In the genomic region with DNA sequence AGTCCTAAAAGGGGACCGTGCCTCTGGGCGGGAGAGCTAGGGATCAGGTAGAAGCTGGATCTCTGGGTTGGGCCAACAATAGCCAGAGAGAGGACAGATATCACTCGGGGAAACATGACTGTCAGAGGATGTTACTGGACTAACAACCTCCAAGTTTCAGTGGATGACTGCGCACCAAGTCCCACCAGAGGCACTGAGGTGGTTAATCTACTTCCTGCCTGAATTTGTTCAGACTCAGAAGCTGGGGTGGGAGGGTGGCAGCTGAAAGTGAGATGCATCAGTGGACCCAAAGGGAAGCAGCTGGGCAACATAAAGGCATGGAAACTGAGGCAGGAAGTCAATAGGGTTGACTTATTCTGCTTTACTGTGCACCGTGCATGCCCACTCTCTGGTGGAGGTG, we compare ENCODE assay signal across 11 cellular contexts.
DNase-seq lines count a peak whose midpoint lies in the region; ATAC-seq and TF ChIP-seq lines count a peak whose summit lies in the region.
"Had no signal": no experiment of that assay in that cellular context is flagged by ENCODE, and none has a peak within 500 bp of the region (broad histone marks: within the 10 kb centered on the region; RNA-seq: fewer than 3 reads in every experiment).

No MANE protein-coding gene starts in this region.

- no TSS peak for BruUV-seq in OCI-LY7 (replicated peaks; lab: Mats Ljungman, UMichigan)

- intact Hi-C loops in OCI-LY7 (cut with micrococcal nuclease; ENCODE audit: unreplicated experiment) = no loop called here
- intact Hi-C loops in heart right ventricle (cut with DNase I) = no loop called here

- H3K4me3 ChIP-seq in OCI-LY7 (ENCODE audit: low read depth, low read length, poor library complexity, severe bottlenecking) (no peak overlapping the region), heart right ventricle (no peak overlapping the region)

- ATAC-seq in activated T-cell treated with anti-CD3 and anti-CD28 coated beads, Interleukin-2, amount 50 U/mL, for 4 hours = peak; percentile 44 to 54
- peak; percentile 59 for ATAC-seq in HG02763 (IDR thresholded peaks at IDR 0.05; ENCODE audit: unreplicated experiment)
- peak; percentile 81 for ATAC-seq in stimulated activated effector memory CD8-positive, alpha-beta T cell treated with anti-CD3 and anti-CD28 coated beads, Interleukin-12 subunit alpha, Interleukin-12 subunit beta, amount 100 ng/mL, for 72 hours
- no peak for ATAC-seq in heart right ventricle

- H3K27ac Mint-ChIP-seq in stimulated activated effector memory CD8-positive, alpha-beta T cell treated with anti-CD3 and anti-CD28 coated beads, Interleukin-12 subunit alpha, Interleukin-12 subunit beta, amount 100 ng/mL, for 72 hours = no peak overlapping the region

- H3K4me1 Mint-ChIP-seq in activated T-cell treated with anti-CD3 and anti-CD28 coated beads, Interleukin-2, amount 50 U/mL, for 4 hours (ENCODE audit: low read depth) = peaks cover 35% of the 10 kb centered on the region
- peaks cover 27% of the 10 kb centered on the region for H3K4me1 Mint-ChIP-seq in stimulated activated effector memory CD8-positive, alpha-beta T cell treated with anti-CD3 and anti-CD28 coated beads, Interleukin-12 subunit alpha, Interleukin-12 subunit beta, amount 100 ng/mL, for 72 hours

- no peaks in the 10 kb centered on the region for H3K36me3 ChIP-seq in OCI-LY7 (ENCODE audit: insufficient read depth, low read length)
- H3K36me3 ChIP-seq in heart right ventricle = no peaks in the 10 kb centered on the region

- no peaks in the 10 kb centered on the region for H4K20me1 ChIP-seq in OCI-LY7 (ENCODE audit: insufficient read depth, low read length)

- H3K27ac ChIP-seq in OCI-LY7 (ENCODE audit: low read depth, low read length, poor library complexity, severe bottlenecking) (no peak overlapping the region), heart right ventricle (peak overlapping the region in 1 of 10 donors; percentile 27)

- no peaks in the 10 kb centered on the region for H3K27me3 Mint-ChIP-seq in activated T-cell treated with anti-CD3 and anti-CD28 coated beads, Interleukin-2, amount 50 U/mL, for 4 hours (ENCODE audit: low read depth)

- H3K9me3 ChIP-seq in OCI-LY7 (ENCODE audit: low read length) (no peaks in the 10 kb centered on the region), heart right ventricle (no peaks in the 10 kb centered on the region)

- H3K36me3 Mint-ChIP-seq in activated T-cell treated with anti-CD3 and anti-CD28 coated beads, Interleukin-2, amount 50 U/mL, for 4 hours (ENCODE audit: insufficient read depth) = no peaks in the 10 kb centered on the region
- H3K36me3 Mint-ChIP-seq in stimulated activated effector memory CD8-positive, alpha-beta T cell treated with anti-CD3 and anti-CD28 coated beads, Interleukin-12 subunit alpha, Interleukin-12 subunit beta, amount 100 ng/mL, for 72 hours = no peaks in the 10 kb centered on the region

- CTCF ChIA-PET in OCI-LY7 (lab: Charles Lee; ENCODE audit: unreplicated experiment) = no interaction called here

- H3K79me2 ChIP-seq in OCI-LY7 (ENCODE audit: insufficient read depth, low read depth, low read length) = no peaks in the 10 kb centered on the region

- DNase-seq in activated T-cell treated with anti-CD3 and anti-CD28 coated beads, Interleukin-2, amount 50 U/mL, for 4 hours = no peak
- DNase-seq in activated T-cell treated with anti-CD3 and anti-CD28 coated beads, Interleukin-2, amount 50 U/mL, for 1 hour = no peak
- DNase-seq in OCI-LY7 (ENCODE audit: low spot score) = peak; percentile 33
- no peak for DNase-seq in stimulated activated effector memory CD8-positive, alpha-beta T cell treated with anti-CD3 and anti-CD28 coated beads, Interleukin-12 subunit alpha, Interleukin-12 subunit beta, amount 100 ng/mL, for 72 hours (ENCODE audit: low spot score in 2 of 2)
- no peak for DNase-seq in heart right ventricle
- no peak for DNase-seq in GM13976 (ENCODE audit: low spot score)
- no peak for DNase-seq in GOT3 (lab: John Stamatoyannopoulos, UW)
- DNase-seq: immature natural killer cell, NCI-H1105 had no signal

- H3K9me2 ChIP-seq in OCI-LY7 (ENCODE audit: insufficient read depth, low read length) = no peaks in the 10 kb centered on the region

- H3K9me3 Mint-ChIP-seq in activated T-cell treated with anti-CD3 and anti-CD28 coated beads, Interleukin-2, amount 50 U/mL, for 4 hours = no peaks in the 10 kb centered on the region
- no peaks in the 10 kb centered on the region for H3K9me3 Mint-ChIP-seq in stimulated activated effector memory CD8-positive, alpha-beta T cell treated with anti-CD3 and anti-CD28 coated beads, Interleukin-12 subunit alpha, Interleukin-12 subunit beta, amount 100 ng/mL, for 72 hours
- H3K9me3 Mint-ChIP-seq: central memory CD8-positive, alpha-beta T cell had no signal

- H2AFZ ChIP-seq in OCI-LY7 (ENCODE audit: low read length) = peak overlapping the region; percentile 95; the same call in 1 of the 2 replicates

- WGBS in heart right ventricle, 2 donors = 90 to 92% methylated on average over 5 of the region's 5 CpGs

- H3K4me3 Mint-ChIP-seq in activated T-cell treated with anti-CD3 and anti-CD28 coated beads, Interleukin-2, amount 50 U/mL, for 4 hours = no peak overlapping the region
- H3K4me3 Mint-ChIP-seq in stimulated activated effector memory CD8-positive, alpha-beta T cell treated with anti-CD3 and anti-CD28 coated beads, Interleukin-12 subunit alpha, Interleukin-12 subunit beta, amount 100 ng/mL, for 72 hours = no peak overlapping the region

- in situ Hi-C loops in GM13976 (cut with MboI; ENCODE audit: low sequenced_read_pairs, unreplicated experiment) = no loop called here

- TF ChIP-seq CTCF in OCI-LY7 (conservative IDR thresholded peaks at IDR 0.05; ENCODE audit: low read length) = no peak
- no peak for TF ChIP-seq CTCF in heart right ventricle (IDR thresholded peaks at IDR 0.05)
- TF ChIP-seq CTCF in GM13976 (IDR thresholded peaks at IDR 0.05; ENCODE audit: borderline replicate concordance, control extremely low read depth, extremely low read depth, insufficient read depth, missing control alignments) = no peak

- POLR2A ChIA-PET in OCI-LY7 (lab: Charles Lee) = interaction anchor here (1.2 to 1.4 kb wide), 2 partner anchors 14 to 246 kb away, joined by 3 to 5 read pairs; no protein-coding TSS in a partner anchor

- 0 out of 2 replicates have a peak overlapping the region, but pooled peaks have one; percentile 2 for H3K4me2 ChIP-seq in OCI-LY7 (ENCODE audit: low read length)

- H3K4me1 ChIP-seq in OCI-LY7 (ENCODE audit: insufficient read depth, low read length, poor library complexity, severe bottlenecking) (peaks cover 22% of the 10 kb centered on the region), heart right ventricle (peaks cover 0 to 19% (median 0%) of the 10 kb centered on the region in 9 donors)

- no peaks in the 10 kb centered on the region for H3K27me3 ChIP-seq in heart right ventricle

Comparison
In these comparisons a context has a peak if more than half of its experiments do, and no peak if none do; other contexts are left out.
1. ATAC-seq: peak in activated T-cell treated with anti-CD3 and anti-CD28 coated beads, Interleukin-2, amount 50 U/mL, for 4 hours (2 of 2), HG02763 (single experiment) and stimulated activated effector memory CD8-positive, alpha-beta T cell treated with anti-CD3 and anti-CD28 coated beads, Interleukin-12 subunit alpha, Interleukin-12 subunit beta, amount 100 ng/mL, for 72 hours (single experiment); none in heart right ventricle (0 of 8).